ENCODE assay signal across 18 cellular contexts in genomic region chr10:71274901-71275796, GRCh38. TPM values are rescaled to one million over a fixed set of nuclear protein-coding genes. Genes with fewer than 3 reads are reported as not detected.
DNase-seq lines count a peak whose midpoint lies in the region; ATAC-seq and TF ChIP-seq lines count a peak whose summit lies in the region.
"Had no signal": no experiment of that assay in that cellular context is flagged by ENCODE, and none has a peak within 500 bp of the region (broad histone marks: within the 10 kb centered on the region; RNA-seq: fewer than 3 reads in every experiment).

No MANE protein-coding gene starts in this region.

- H3K36me3 Mint-ChIP-seq in CD4-positive, alpha-beta T cell (ENCODE audit: low read depth): no peaks in the 10 kb centered on the region
- H3K36me3 Mint-ChIP-seq: activated naive CD4-positive, alpha-beta T cell treated with anti-CD3 and anti-CD28 coated beads, Interleukin-2, amount 50 U/mL, for 24 hours; T-cell had no signal

- TF ChIP-seq CTCF in 22Rv1 (IDR thresholded peaks at IDR 0.05) (peak; percentile 42), GM12875 (IDR thresholded peaks at IDR 0.05; ENCODE audit: borderline replicate concordance, insufficient read depth, low read depth, low read length) (peak; percentile 19; the same call in 1 of the 2 replicates), RWPE1 (conservative IDR thresholded peaks at IDR 0.05; ENCODE audit: low read depth) (no peak)
- no peak for TF ChIP-seq CTCF in CD4-positive, alpha-beta T cell (IDR thresholded peaks at IDR 0.05)

- POLR2A ChIA-PET in RWPE1 (lab: Yijun Ruan, JAX; ENCODE audit: low non-redundant PET): no interaction called here
- POLR2A ChIA-PET in CD4-positive, alpha-beta T cell (lab: Charles Lee): no interaction called here

- H3K4me1 Mint-ChIP-seq in CD4-positive, alpha-beta T cell (ENCODE audit: low read depth): no peaks in the 10 kb centered on the region
- H3K4me1 Mint-ChIP-seq: activated CD4-positive, alpha-beta memory T cell treated with anti-CD3 and anti-CD28 coated beads, Interleukin-2, amount 10 ng/mL, durations not matched to agents 7 days and 5 days; activated naive CD4-positive, alpha-beta T cell treated with anti-CD3 and anti-CD28 coated beads, Interleukin-2, amount 50 U/mL, for 24 hours had no signal

- no peak for DNase-seq in RWPE1 (ENCODE audit: low spot score)
- DNase-seq in dermis blood vessel endothelial cell: peak; percentile 60
- DNase-seq in CD4-positive, alpha-beta T cell: no peak
- DNase-seq in mucosa of gallbladder (ENCODE audit: low spot score): no peak
- no peak for DNase-seq in CD1c-positive myeloid dendritic cell (ENCODE audit: extremely low spot score)
- DNase-seq: activated CD4-positive, alpha-beta memory T cell treated with anti-CD3 and anti-CD28 coated beads, Interleukin-2, amount 10 ng/mL, durations not matched to agents 7 days and 5 days; activated T-cell treated with anti-CD3 and anti-CD28 coated beads, Interleukin-2, amount 50 U/mL, for 24 hours; left cardiac atrium; NCI-H1694; retina; stimulated activated naive CD4-positive, alpha-beta T cell treated with Interleukin-2 at 50 U/mL for 16 hours; T-cell; transverse colon had no signal

- no peaks in the 10 kb centered on the region for H3K9me3 Mint-ChIP-seq in CD4-positive, alpha-beta T cell
- H3K9me3 Mint-ChIP-seq: activated CD4-positive, alpha-beta memory T cell treated with anti-CD3 and anti-CD28 coated beads, Interleukin-2, amount 10 ng/mL, durations not matched to agents 7 days and 5 days; activated naive CD4-positive, alpha-beta T cell treated with anti-CD3 and anti-CD28 coated beads, Interleukin-2, amount 50 U/mL, for 24 hours; activated T-cell treated with anti-CD3 and anti-CD28 coated beads, Interleukin-2, amount 50 U/mL, for 24 hours; T-cell had no signal

- H3K27ac ChIP-seq in 22Rv1 (no peak overlapping the region), RWPE1 (peak overlapping the region; percentile 31)
- H3K27ac ChIP-seq in CD4-positive, alpha-beta T cell (ENCODE audit: low read depth, low read length): no peak overlapping the region
- H3K27ac ChIP-seq: esophagus muscularis mucosa, transverse colon had no signal

- H3K9me3 ChIP-seq in CD4-positive, alpha-beta T cell (ENCODE audit: control insufficient read depth, low read length): no peaks in the 10 kb centered on the region
- H3K9me3 ChIP-seq: esophagus muscularis mucosa, transverse colon had no signal

- H3K27me3 ChIP-seq in CD4-positive, alpha-beta T cell (ENCODE audit: control insufficient read depth, insufficient read depth, low read length): no peaks in the 10 kb centered on the region
- H3K27me3 ChIP-seq: esophagus muscularis mucosa, transverse colon had no signal

- no peak overlapping the region for H3K4me3 ChIP-seq in GM12875 (ENCODE audit: low read depth, low read length)
- H3K4me3 ChIP-seq: esophagus muscularis mucosa, transverse colon had no signal

- no peak overlapping the region for H3K27ac Mint-ChIP-seq in CD4-positive, alpha-beta T cell
- H3K27ac Mint-ChIP-seq: activated CD4-positive, alpha-beta memory T cell treated with anti-CD3 and anti-CD28 coated beads, Interleukin-2, amount 10 ng/mL, durations not matched to agents 7 days and 5 days; activated naive CD4-positive, alpha-beta T cell treated with anti-CD3 and anti-CD28 coated beads, Interleukin-2, amount 50 U/mL, for 24 hours; activated T-cell treated with anti-CD3 and anti-CD28 coated beads, Interleukin-2, amount 50 U/mL, for 24 hours; T-cell had no signal

- no peak for ATAC-seq in CD4-positive, alpha-beta T cell (ENCODE audit: poor library complexity)
- no peak for ATAC-seq in GM19328 (IDR thresholded peaks at IDR 0.05; ENCODE audit: unreplicated experiment)
- ATAC-seq: left cardiac atrium, T-cell had no signal

- no peaks in the 10 kb centered on the region for H3K27me3 Mint-ChIP-seq in CD4-positive, alpha-beta T cell
- H3K27me3 Mint-ChIP-seq: activated CD4-positive, alpha-beta memory T cell treated with anti-CD3 and anti-CD28 coated beads, Interleukin-2, amount 10 ng/mL, durations not matched to agents 7 days and 5 days; activated naive CD4-positive, alpha-beta T cell treated with anti-CD3 and anti-CD28 coated beads, Interleukin-2, amount 50 U/mL, for 24 hours; activated T-cell treated with anti-CD3 and anti-CD28 coated beads, Interleukin-2, amount 50 U/mL, for 24 hours; T-cell had no signal

- CTCF ChIA-PET in RWPE1 (lab: Yijun Ruan, JAX): interaction anchor here (1.0 to 1.6 kb wide), 4 partner anchors 10 to 350 kb away, joined by 3 to 4 read pairs (median 4); no protein-coding TSS in a partner anchor
- CTCF ChIA-PET in CD4-positive, alpha-beta T cell (lab: Charles Lee): no interaction called here

- no peak overlapping the region for H3K4me3 Mint-ChIP-seq in CD4-positive, alpha-beta T cell
- H3K4me3 Mint-ChIP-seq: activated CD4-positive, alpha-beta memory T cell treated with anti-CD3 and anti-CD28 coated beads, Interleukin-2, amount 10 ng/mL, durations not matched to agents 7 days and 5 days; activated naive CD4-positive, alpha-beta T cell treated with anti-CD3 and anti-CD28 coated beads, Interleukin-2, amount 50 U/mL, for 24 hours; activated T-cell treated with anti-CD3 and anti-CD28 coated beads, Interleukin-2, amount 50 U/mL, for 24 hours; T-cell had no signal

- intact Hi-C loops in CD4-positive, alpha-beta T cell (cut with DNase I, micrococcal nuclease): no loop called here

RNA-seq across cellular contexts. Expression of gene SLC29A3, which starts 43.9 kb away (rescaled TPM):
- total RNA-seq in dermis blood vessel endothelial cell (2.0 and 2.6 TPM in 2 replicates), mucosa of gallbladder (11.6 TPM)
- 1 to 10 TPM; 2.3 to 2.5 TPM for total RNA-seq in CD4-positive, alpha-beta T cell

Comparison
In these comparisons a context has a peak if more than half of its experiments do, and no peak if none do; other contexts are left out.
1. CTCF ChIP-seq: peak in 22Rv1 (single experiment) and GM12875 (single experiment); none in RWPE1 (single experiment) and CD4-positive, alpha-beta T cell (single experiment).